Comparison of ENCODE assay signal across 8 cellular contexts in genomic region chr15:52331490-52332240, GRCh38.
A peak's percentile ranks its signal among the peaks of the same experiment; 100 is the strongest.
DNase-seq lines count a peak whose midpoint lies in the region; ATAC-seq and TF ChIP-seq lines count a peak whose summit lies in the region.

No MANE protein-coding gene starts in this region.

- H3K79me2 ChIP-seq in DOHH2 (ENCODE audit: control insufficient read depth, low read length), result no peaks in the 10 kb centered on the region

- DNase-seq in GM20000 (ENCODE audit: low spot score), result peak; percentile 74
- peak in 4 of 5 donors; percentile 9 to 92 (median 28) for DNase-seq in T-helper 1 cell
- DNase-seq in kidney glomerular epithelial cell (lab: John Stamatoyannopoulos, UW), result peak; percentile 31
- peak; percentile 14 for DNase-seq in stimulated activated CD8-positive, alpha-beta memory T cell treated with anti-CD3 and anti-CD28 coated beads, Interleukin-4, amount 100 ng/mL, for 24 hours (ENCODE audit: low read depth)
- no peak for DNase-seq in dedifferentiated amniotic fluid mesenchymal stem cell (ENCODE audit: extremely low spot score)

- H3K4me1 ChIP-seq in DOHH2 (ENCODE audit: control insufficient read depth, low read length), result peaks cover 9% of the 10 kb centered on the region

- TF ChIP-seq CTCF in DOHH2 (IDR thresholded peaks at IDR 0.05; ENCODE audit: low read depth, low read length, poor library complexity, severe bottlenecking) (peak; percentile 71), GM20000 (IDR thresholded peaks at IDR 0.05; ENCODE audit: extremely low read depth, missing control alignments) (peak; percentile 46)

- H3F3A ChIP-seq in DOHH2 (ENCODE audit: control insufficient read depth, insufficient read depth), result no peaks in the 10 kb centered on the region

- peak; percentile 85 for ATAC-seq in HG03571 (IDR thresholded peaks at IDR 0.05; ENCODE audit: unreplicated experiment)

- H3K9me2 ChIP-seq in DOHH2 (replicated peaks; ENCODE audit: control insufficient read depth, low read length), result no peaks in the 10 kb centered on the region

- H3K9me3 ChIP-seq in DOHH2 (ENCODE audit: control insufficient read depth, insufficient read depth, low read length), result no peaks in the 10 kb centered on the region

- no peaks in the 10 kb centered on the region for H4K20me1 ChIP-seq in DOHH2 (ENCODE audit: control insufficient read depth, insufficient read depth, low read depth, low read length)

- H3K4me2 ChIP-seq in DOHH2 (ENCODE audit: low read length), result peak overlapping the region; percentile 17

- no peaks in the 10 kb centered on the region for H3K27me3 ChIP-seq in DOHH2 (ENCODE audit: control insufficient read depth, low read length)

- H3K36me3 ChIP-seq in DOHH2 (ENCODE audit: control insufficient read depth, low read length), result peaks cover 15% of the 10 kb centered on the region

- no peak overlapping the region for H3K4me3 ChIP-seq in DOHH2 (ENCODE audit: low read length)

- H3K27ac ChIP-seq in DOHH2 (ENCODE audit: low read depth, low read length) (no peak overlapping the region), angular gyrus (ENCODE audit: low read depth, low read length) (peak overlapping the region; percentile 68)
